In the genomic region with DNA sequence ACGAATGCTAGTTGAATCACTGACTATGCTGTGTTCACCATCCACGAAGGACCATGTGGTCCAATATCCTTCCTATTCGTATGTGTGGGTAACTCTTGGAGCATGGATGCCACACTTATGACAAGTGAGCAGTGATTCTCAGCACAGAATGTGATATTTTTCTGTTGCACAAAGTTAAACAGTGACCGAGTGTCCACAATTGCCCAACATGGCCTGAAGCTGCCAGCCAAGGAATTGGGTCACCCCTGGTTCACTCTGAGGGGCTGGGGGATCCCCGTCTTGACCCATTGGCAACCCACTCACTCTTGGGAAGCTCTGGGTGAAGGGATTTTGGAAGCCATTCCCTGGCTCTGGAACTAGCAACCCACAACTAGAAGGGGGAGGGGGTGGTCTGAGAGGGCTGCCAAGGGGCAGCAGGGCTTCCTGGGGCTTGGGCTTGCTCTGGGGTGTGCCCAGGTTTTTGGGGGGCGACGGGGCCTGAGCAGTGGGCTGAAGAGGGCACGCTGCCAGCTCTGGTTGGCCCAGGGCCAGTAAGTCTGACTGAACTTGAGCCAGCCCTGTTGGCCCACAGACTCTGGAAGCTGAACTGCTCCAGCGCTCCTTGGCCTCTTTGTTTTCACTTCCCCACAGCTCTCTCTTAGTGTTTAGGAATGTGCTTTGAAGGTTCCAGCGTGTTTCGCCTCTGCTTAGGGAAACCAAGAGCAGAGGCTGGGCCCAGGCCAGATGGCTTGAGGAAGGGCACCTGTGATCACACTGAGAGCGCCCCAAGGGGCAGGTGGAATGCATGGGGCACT, we compare ENCODE assay signal across 11 cellular contexts. TPM values are rescaled to one million over a fixed set of nuclear protein-coding genes. Genes with fewer than 3 reads are reported as not detected.
DNase-seq lines count a peak whose midpoint lies in the region; ATAC-seq and TF ChIP-seq lines count a peak whose summit lies in the region.
"Had no signal": no experiment of that assay in that cellular context is flagged by ENCODE, and none has a peak within 500 bp of the region (broad histone marks: within the 10 kb centered on the region; RNA-seq: fewer than 3 reads in every experiment).

No MANE protein-coding gene starts in this region.

- TF ChIP-seq RAD21 in Ishikawa (IDR thresholded peaks at IDR 0.05; ENCODE audit: low read depth) (no peak), liver (IDR thresholded peaks at IDR 0.05) (no peak)

- H3K4me1 ChIP-seq in duodenal mucosa (ENCODE audit: control insufficient read depth in 1 of 2, insufficient read depth in 2 of 2, low read length in 2 of 2) (peaks cover 9 to 14% of the 10 kb centered on the region in 2 donors), liver (ENCODE audit: control insufficient read depth in 4 of 4, insufficient read depth in 4 of 4, low read length in 3 of 4) (peaks cover 8 to 28% (median 22%) of the 10 kb centered on the region in 4 donors), subcutaneous abdominal adipose tissue (ENCODE audit: control insufficient read depth in 5 of 5, insufficient read depth in 5 of 5, low read length in 5 of 5) (peaks cover 1 to 28% (median 23%) of the 10 kb centered on the region in 5 donors)

- H3K27ac ChIP-seq in duodenal mucosa (ENCODE audit: low read depth, low read length), result peak overlapping the region; percentile 36
- H3K27ac ChIP-seq in liver (ENCODE audit: low read depth in 1 of 2, low read length in 2 of 2), result peak overlapping the region; percentile 59 to 69
- peak overlapping the region; percentile 33 for H3K27ac ChIP-seq in subcutaneous abdominal adipose tissue (ENCODE audit: low read depth, low read length)

- TF ChIP-seq EP300 in Ishikawa (IDR thresholded peaks at IDR 0.05; ENCODE audit: borderline replicate concordance), result no peak

- no peak overlapping the region for H3K4me3 ChIP-seq in duodenal mucosa (ENCODE audit: low read depth in 1 of 2, low read length in 2 of 2)
- no peak overlapping the region for H3K4me3 ChIP-seq in liver (ENCODE audit: low read depth in 1 of 3, low read length in 3 of 3)
- H3K4me3 ChIP-seq in subcutaneous abdominal adipose tissue (ENCODE audit: low read depth in 1 of 5, low read length in 5 of 5), result peak overlapping the region in 1 of 5 donors; percentile 22

- DNase-seq in H4 (ENCODE audit: low spot score) (no peak), NCI-H1694 (lab: John Stamatoyannopoulos, UW) (no peak)
- DNase-seq: activated naive CD4-positive, alpha-beta T cell treated with Interleukin-2 at 50 U/mL for 16 hours; DND-41; WERI-Rb-1 had no signal

- H3K27me3 ChIP-seq in duodenal mucosa (ENCODE audit: control insufficient read depth in 1 of 2, insufficient read depth in 2 of 2, low read length in 2 of 2), result no peaks in the 10 kb centered on the region
- no peaks in the 10 kb centered on the region for H3K27me3 ChIP-seq in liver (ENCODE audit: control insufficient read depth in 4 of 4, insufficient read depth in 4 of 4, low read length in 3 of 4)
- H3K27me3 ChIP-seq in subcutaneous abdominal adipose tissue (ENCODE audit: control insufficient read depth in 5 of 5, insufficient read depth in 4 of 5, low read length in 5 of 5), result peaks cover 8 to 24% (median 18%) of the 10 kb centered on the region in 5 donors

- H3K36me3 ChIP-seq in duodenal mucosa (ENCODE audit: control insufficient read depth in 1 of 2, insufficient read depth in 2 of 2, low read length in 2 of 2) (no peaks in the 10 kb centered on the region), liver (ENCODE audit: control insufficient read depth in 4 of 4, insufficient read depth in 3 of 4, low read depth in 1 of 4, low read length in 3 of 4) (no peaks in the 10 kb centered on the region), subcutaneous abdominal adipose tissue (ENCODE audit: control insufficient read depth in 5 of 5, insufficient read depth in 5 of 5, low read length in 5 of 5) (no peaks in the 10 kb centered on the region)

- no peak for TF ChIP-seq CTCF in liver (IDR thresholded peaks at IDR 0.05; ENCODE audit: low read depth, low read length, missing input control)

- no peaks in the 10 kb centered on the region for H3K9me3 ChIP-seq in duodenal mucosa (ENCODE audit: control insufficient read depth in 1 of 2, low read length in 2 of 2)
- no peaks in the 10 kb centered on the region for H3K9me3 ChIP-seq in liver (ENCODE audit: control insufficient read depth in 4 of 4, low read length in 3 of 4)
- H3K9me3 ChIP-seq in subcutaneous abdominal adipose tissue (ENCODE audit: control insufficient read depth in 5 of 5, low read length in 5 of 5), result no peaks in the 10 kb centered on the region

- H3K9ac ChIP-seq in duodenal mucosa (ENCODE audit: low read depth in 1 of 2, low read length in 2 of 2) (no peak overlapping the region), liver (ENCODE audit: low read depth in 1 of 2, low read length in 2 of 2) (no peak overlapping the region), subcutaneous abdominal adipose tissue (ENCODE audit: low read length in 5 of 5) (no peak overlapping the region)

- ATAC-seq in HG02870 (IDR thresholded peaks at IDR 0.05; ENCODE audit: unreplicated experiment), result no peak
- ATAC-seq in GM21423 (IDR thresholded peaks at IDR 0.05; ENCODE audit: unreplicated experiment), result no peak

- WGBS in liver, result 23% methylated on average over 12 of the region's 12 CpGs

TF ChIP-seq in Ishikawa, 13 proteins besides CTCF, POLR2A, EP300 and RAD21:
- TF ChIP-seq, protein P1, sequence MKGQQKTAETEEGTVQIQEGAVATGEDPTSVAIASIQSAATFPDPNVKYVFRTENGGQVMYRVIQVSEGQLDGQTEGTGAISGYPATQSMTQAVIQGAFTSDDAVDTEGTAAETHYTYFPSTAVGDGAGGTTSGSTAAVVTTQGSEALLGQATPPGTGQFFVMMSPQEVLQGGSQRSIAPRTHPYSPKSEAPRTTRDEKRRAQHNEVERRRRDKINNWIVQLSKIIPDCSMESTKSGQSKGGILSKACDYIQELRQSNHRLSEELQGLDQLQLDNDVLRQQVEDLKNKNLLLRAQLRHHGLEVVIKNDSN (IDR thresholded peaks at IDR 0.05), result no peak
- TF ChIP-seq TAF1 (IDR thresholded peaks at IDR 0.05; ENCODE audit: low read depth), result no peak
- peak; percentile 81 for TF ChIP-seq NFIC (IDR thresholded peaks at IDR 0.05)
- 0 out of 2 replicates have a peak, but pooled peaks have one; percentile 9 for TF ChIP-seq TEAD4 (IDR thresholded peaks at IDR 0.05)

TF ChIP-seq in liver, 16 proteins besides CTCF, POLR2A, EP300 and RAD21 (continues in another document):
- TF ChIP-seq, protein P2, sequence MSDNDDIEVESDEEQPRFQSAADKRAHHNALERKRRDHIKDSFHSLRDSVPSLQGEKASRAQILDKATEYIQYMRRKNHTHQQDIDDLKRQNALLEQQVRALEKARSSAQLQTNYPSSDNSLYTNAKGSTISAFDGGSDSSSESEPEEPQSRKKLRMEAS (IDR thresholded peaks at IDR 0.05), result peak; percentile 40
- TF ChIP-seq GABPA (IDR thresholded peaks at IDR 0.05 in 1 of 2, conservative IDR thresholded peaks at IDR 0.05 in 1 of 2), result no peak
- TF ChIP-seq HNF4A (conservative IDR thresholded peaks at IDR 0.05), result peak; percentile 33 to 46
- TF ChIP-seq FOXA2 (IDR thresholded peaks at IDR 0.05), result peak; percentile 20
- TF ChIP-seq, protein P3, sequence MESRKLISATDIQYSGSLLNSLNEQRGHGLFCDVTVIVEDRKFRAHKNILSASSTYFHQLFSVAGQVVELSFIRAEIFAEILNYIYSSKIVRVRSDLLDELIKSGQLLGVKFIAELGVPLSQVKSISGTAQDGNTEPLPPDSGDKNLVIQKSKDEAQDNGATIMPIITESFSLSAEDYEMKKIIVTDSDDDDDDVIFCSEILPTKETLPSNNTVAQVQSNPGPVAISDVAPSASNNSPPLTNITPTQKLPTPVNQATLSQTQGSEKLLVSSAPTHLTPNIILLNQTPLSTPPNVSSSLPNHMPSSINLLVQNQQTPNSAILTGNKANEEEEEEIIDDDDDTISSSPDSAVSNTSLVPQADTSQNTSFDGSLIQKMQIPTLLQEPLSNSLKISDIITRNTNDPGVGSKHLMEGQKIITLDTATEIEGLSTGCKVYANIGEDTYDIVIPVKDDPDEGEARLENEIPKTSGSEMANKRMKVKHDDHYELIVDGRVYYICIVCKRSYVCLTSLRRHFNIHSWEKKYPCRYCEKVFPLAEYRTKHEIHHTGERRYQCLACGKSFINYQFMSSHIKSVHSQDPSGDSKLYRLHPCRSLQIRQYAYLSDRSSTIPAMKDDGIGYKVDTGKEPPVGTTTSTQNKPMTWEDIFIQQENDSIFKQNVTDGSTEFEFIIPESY (IDR thresholded peaks at IDR 0.05), result no peak
- no peak for TF ChIP-seq NR2F2 (IDR thresholded peaks at IDR 0.05)
- TF ChIP-seq JUND (IDR thresholded peaks at IDR 0.05), result peak in 1 of 2 donors; percentile 20
- TF ChIP-seq FOXA1 (IDR thresholded peaks at IDR 0.05), result no peak
- peak; percentile 53 to 77 for TF ChIP-seq RXRA (IDR thresholded peaks at IDR 0.05)
- TF ChIP-seq EGR1 (IDR thresholded peaks at IDR 0.05; ENCODE audit: low read depth in 2 of 2), result no peak
- TF ChIP-seq TAF1 (conservative IDR thresholded peaks at IDR 0.05), result no peak
- TF ChIP-seq SP1 (IDR thresholded peaks at IDR 0.05), result peak; percentile 29
- no peak for TF ChIP-seq HNF4G (IDR thresholded peaks at IDR 0.05)
- TF ChIP-seq, protein P4, sequence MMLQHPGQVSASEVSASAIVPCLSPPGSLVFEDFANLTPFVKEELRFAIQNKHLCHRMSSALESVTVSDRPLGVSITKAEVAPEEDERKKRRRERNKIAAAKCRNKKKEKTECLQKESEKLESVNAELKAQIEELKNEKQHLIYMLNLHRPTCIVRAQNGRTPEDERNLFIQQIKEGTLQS (IDR thresholded peaks at IDR 0.05), result no peak
- peak; percentile 36 for TF ChIP-seq YY1 (IDR thresholded peaks at IDR 0.05)

RNA-seq across cellular contexts. Expression of a gene that starts 43.1 kb away (rescaled TPM):
- 10 to 100 TPM; 15.1 to 23.0 TPM for total RNA-seq in liver
- 1 to 10 TPM; 5.6 to 6.8 TPM for polyA plus RNA-seq in liver
- total RNA-seq in H4 (2014; rRNA removed; shearing (Covaris generic)), result 22.8 and 23.8 TPM in 2 replicates
